Comparison of ENCODE assay signal across 23 cellular contexts in genomic region chr14:50510157-50510556, GRCh38. TPM values are rescaled to one million over a fixed set of nuclear protein-coding genes. Genes with fewer than 3 reads are reported as not detected.
DNase-seq lines count a peak whose midpoint lies in the region; TF ChIP-seq lines count a peak whose summit lies in the region.
"Had no signal": no experiment of that assay in that cellular context is flagged by ENCODE, and none has a peak within 500 bp of the region (broad histone marks: within the 10 kb centered on the region; RNA-seq: fewer than 3 reads in every experiment).

No MANE protein-coding gene starts in this region.

- CTCF ChIA-PET in mammary epithelial cell (lab: Charles Lee; ENCODE audit: low non-redundant PET), result no interaction called here

- 52 to 60% methylated on average over 7 of the region's 7 CpGs for WGBS in tibial nerve, 2 donors
- 96% methylated on average over 7 of the region's 7 CpGs for WGBS in mammary epithelial cell (ENCODE audit: low coverage, missing lambda C conversion rate)

- no peaks in the 10 kb centered on the region for H3K36me3 ChIP-seq in tibial nerve
- H3K36me3 ChIP-seq in mammary epithelial cell (ENCODE audit: insufficient read depth, low read length), result no peaks in the 10 kb centered on the region
- H3K36me3 ChIP-seq: MG63, SJCRH30 had no signal

- H4K20me1 ChIP-seq in mammary epithelial cell (ENCODE audit: insufficient read depth, low read length), result no peaks in the 10 kb centered on the region

- H3K27ac Mint-ChIP-seq in activated T-helper 1 cell treated with anti-CD3 and anti-CD28 coated beads, Interleukin-12 subunit alpha, Interleukin-12 subunit beta, Interleukin-2, Interleukin-4 antibody, amounts not matched to agents 30 ng/mL and 10 ng/mL and 1 ng/mL, durations not matched to agents 14 hours and 24 hours and 36 hours, result peak overlapping the region; percentile 25
- H3K27ac Mint-ChIP-seq in mesothelial cell of epicardium, result peak overlapping the region; percentile 19
- H3K27ac Mint-ChIP-seq: CD8-positive, alpha-beta T cell had no signal

- H3K4me1 Mint-ChIP-seq in activated T-helper 1 cell treated with anti-CD3 and anti-CD28 coated beads, Interleukin-12 subunit alpha, Interleukin-12 subunit beta, Interleukin-2, Interleukin-4 antibody, amounts not matched to agents 30 ng/mL and 10 ng/mL and 1 ng/mL, durations not matched to agents 14 hours and 24 hours and 36 hours (ENCODE audit: low read depth), result peaks cover 6% of the 10 kb centered on the region
- peaks cover 5% of the 10 kb centered on the region for H3K4me1 Mint-ChIP-seq in mesothelial cell of epicardium

- intact Hi-C loops in activated T-helper 1 cell treated with anti-CD3 and anti-CD28 coated beads, Interleukin-12 subunit alpha, Interleukin-12 subunit beta, Interleukin-2, Interleukin-4 antibody, amounts not matched to agents 30 ng/mL and 10 ng/mL and 1 ng/mL, durations not matched to agents 14 hours and 24 hours and 36 hours (cut with micrococcal nuclease), result no loop called here
- intact Hi-C loops in mammary epithelial cell (cut with micrococcal nuclease), result no loop called here

- in situ Hi-C loops in mammary epithelial cell (cut with MboI; ENCODE audit: low sequenced_read_pairs in 2 of 2), result no loop called here

- H3K9me3 Mint-ChIP-seq in activated T-helper 1 cell treated with anti-CD3 and anti-CD28 coated beads, Interleukin-12 subunit alpha, Interleukin-12 subunit beta, Interleukin-2, Interleukin-4 antibody, amounts not matched to agents 30 ng/mL and 10 ng/mL and 1 ng/mL, durations not matched to agents 14 hours and 24 hours and 36 hours, result no peaks in the 10 kb centered on the region
- no peaks in the 10 kb centered on the region for H3K9me3 Mint-ChIP-seq in mesothelial cell of epicardium

- H3K27ac ChIP-seq in caudate nucleus (ENCODE audit: low read depth, low read length), result peak overlapping the region; percentile 87
- H3K27ac ChIP-seq in tibial nerve, result peak overlapping the region in 3 of 4 donors; percentile 21 to 87 (median 81)
- no peak overlapping the region for H3K27ac ChIP-seq in mammary epithelial cell (ENCODE audit: insufficient read depth, low read depth, low read length)
- H3K27ac ChIP-seq: GM23248, PC-9, SJCRH30 had no signal

- dilution Hi-C loops in mammary epithelial cell (cut with HindIII; ENCODE audit: low sequenced_read_pairs), result loop anchor here (25.0 kb wide), 1 partner anchor 173 kb away; no protein-coding TSS in a partner anchor

- H3K27me3 Mint-ChIP-seq in activated T-helper 1 cell treated with anti-CD3 and anti-CD28 coated beads, Interleukin-12 subunit alpha, Interleukin-12 subunit beta, Interleukin-2, Interleukin-4 antibody, amounts not matched to agents 30 ng/mL and 10 ng/mL and 1 ng/mL, durations not matched to agents 14 hours and 24 hours and 36 hours (ENCODE audit: insufficient read depth), result no peaks in the 10 kb centered on the region
- H3K27me3 Mint-ChIP-seq in mesothelial cell of epicardium (ENCODE audit: low read depth), result no peaks in the 10 kb centered on the region

- BruUV-seq in mammary epithelial cell (replicated peaks; lab: Mats Ljungman, UMichigan), result no TSS peak

- H3K27me3 ChIP-seq in tibial nerve (no peaks in the 10 kb centered on the region), mammary epithelial cell (ENCODE audit: insufficient read depth, low read length) (no peaks in the 10 kb centered on the region)
- H3K27me3 ChIP-seq: MG63, SJCRH30 had no signal

- H3K4me2 ChIP-seq in mammary epithelial cell (ENCODE audit: insufficient read depth, low read depth, low read length), result no peak overlapping the region
- H3K4me2 ChIP-seq: PC-9 had no signal

- no peak for DNase-seq in activated T-helper 1 cell treated with anti-CD3 and anti-CD28 coated beads, Interleukin-12 subunit alpha, Interleukin-12 subunit beta, Interleukin-2, Interleukin-4 antibody, amounts not matched to agents 30 ng/mL and 10 ng/mL and 1 ng/mL, durations not matched to agents 14 hours and 24 hours and 36 hours (ENCODE audit: low spot score)
- DNase-seq in caudate nucleus (lab: John Stamatoyannopoulos, UW), result no peak
- no peak for DNase-seq in mesothelial cell of epicardium (ENCODE audit: low spot score in 2 of 2, unreplicated experiment in 2 of 2)
- DNase-seq in tibial nerve (ENCODE audit: low spot score in 2 of 2), result no peak
- no peak for DNase-seq in mammary epithelial cell
- DNase-seq in NCI-H187 (lab: John Stamatoyannopoulos, UW), result no peak
- DNase-seq in NOMO-1 (lab: John Stamatoyannopoulos, UW; ENCODE audit: unreplicated experiment in 2 of 2), result no peak
- DNase-seq: C1 segment of cervical spinal cord; CD8-positive, alpha-beta T cell; DMS79 treated with DMSO at 0.1 percent for 48 hours; GF-D8; GM23248; H7; KBM-7; MG63; NCI-H1105 treated with DMSO at 0.1 percent for 48 hours; NCI-H2029 treated with DMSO at 0.1 percent for 48 hours; NCI-H446 treated with DMSO at 0.1 percent for 48 hours; NCI-H526; NCI-H82; NK-92 treated with Interleukin-12 subunit alpha and Interleukin-12 subunit beta, amount 100 ng/mL, for 24 hours; PC-9; SJCRH30 had no signal

- no peaks in the 10 kb centered on the region for H3K9me3 ChIP-seq in tibial nerve
- H3K9me3 ChIP-seq in mammary epithelial cell (replicated peaks; ENCODE audit: insufficient read depth, low read length), result no peaks in the 10 kb centered on the region
- H3K9me3 ChIP-seq: MG63, SJCRH30 had no signal

- H3K36me3 Mint-ChIP-seq in activated T-helper 1 cell treated with anti-CD3 and anti-CD28 coated beads, Interleukin-12 subunit alpha, Interleukin-12 subunit beta, Interleukin-2, Interleukin-4 antibody, amounts not matched to agents 30 ng/mL and 10 ng/mL and 1 ng/mL, durations not matched to agents 14 hours and 24 hours and 36 hours (ENCODE audit: low read depth), result peaks cover 6% of the 10 kb centered on the region
- H3K36me3 Mint-ChIP-seq in mesothelial cell of epicardium, result no peaks in the 10 kb centered on the region

- H3K79me2 ChIP-seq in mammary epithelial cell (ENCODE audit: insufficient read depth, low read length), result peaks cover 88% of the 10 kb centered on the region

- H3K9ac ChIP-seq in mammary epithelial cell (ENCODE audit: insufficient read depth, low read length), result no peak overlapping the region
- H3K9ac ChIP-seq: GM23248 had no signal

- no peak overlapping the region for H2AFZ ChIP-seq in mammary epithelial cell (ENCODE audit: low read depth, low read length)
- H2AFZ ChIP-seq: GM23248, PC-9 had no signal

- TF ChIP-seq EP300 in tibial nerve (IDR thresholded peaks at IDR 0.05), result no peak

- peaks cover 0 to 27% (median 5%) of the 10 kb centered on the region in 4 donors for H3K4me1 ChIP-seq in tibial nerve
- no peaks in the 10 kb centered on the region for H3K4me1 ChIP-seq in mammary epithelial cell (ENCODE audit: insufficient read depth, low read length)
- H3K4me1 ChIP-seq: SJCRH30 had no signal

- no peak overlapping the region for H3K4me3 ChIP-seq in tibial nerve
- H3K4me3 ChIP-seq in mammary epithelial cell (replicated peaks in 1 of 3; ENCODE audit: insufficient read depth in 1 of 3, low read depth in 2 of 3, low read length in 3 of 3), result no peak overlapping the region
- H3K4me3 ChIP-seq: GM23248, MG63, PC-9, SJCRH30 had no signal

- no peak for TF ChIP-seq CTCF in mesothelial cell of epicardium (IDR thresholded peaks at IDR 0.05; ENCODE audit: unreplicated experiment)
- TF ChIP-seq CTCF in tibial nerve (IDR thresholded peaks at IDR 0.05), result no peak
- no peak for TF ChIP-seq CTCF in mammary epithelial cell (conservative IDR thresholded peaks at IDR 0.05 in 1 of 2, IDR thresholded peaks at IDR 0.05 in 1 of 2; ENCODE audit: extremely low read depth in 1 of 2, insufficient read depth in 1 of 2, low read depth in 1 of 2, low read length in 2 of 2)

- H3K4me3 Mint-ChIP-seq in activated T-helper 1 cell treated with anti-CD3 and anti-CD28 coated beads, Interleukin-12 subunit alpha, Interleukin-12 subunit beta, Interleukin-2, Interleukin-4 antibody, amounts not matched to agents 30 ng/mL and 10 ng/mL and 1 ng/mL, durations not matched to agents 14 hours and 24 hours and 36 hours, result no peak overlapping the region
- no peak overlapping the region for H3K4me3 Mint-ChIP-seq in mesothelial cell of epicardium
- H3K4me3 Mint-ChIP-seq: CD8-positive, alpha-beta T cell had no signal

- no peak for TF ChIP-seq POLR2A in tibial nerve (IDR thresholded peaks at IDR 0.05)

RNA-seq across cellular contexts. Expression of gene MAP4K5, which starts 22.2 kb away (rescaled TPM):
- total RNA-seq in activated T-helper 1 cell treated with anti-CD3 and anti-CD28 coated beads, Interleukin-12 subunit alpha, Interleukin-12 subunit beta, Interleukin-2, Interleukin-4 antibody, amounts not matched to agents 30 ng/mL and 10 ng/mL and 1 ng/mL, durations not matched to agents 14 hours and 24 hours and 36 hours, result 26.4 and 27.5 TPM in 2 replicates
- total RNA-seq in mesothelial cell of epicardium, result 80.9 to 95.4 TPM (median 94.5 TPM) in 3 replicates
- 100 to 1,000 TPM; 216 to 288 (median 279) TPM for total RNA-seq in tibial nerve
- 100 to 1,000 TPM in 1 of 2 donors, 10 to 100 TPM in 1; 67.6 to 123 TPM for total RNA-seq in mammary epithelial cell
- 13.0 TPM for polyA plus RNA-seq in mammary epithelial cell
- polyA minus RNA-seq in mammary epithelial cell, result 14.4 TPM

RNA-seq across cellular contexts. Expression of gene ATL1, which starts 49.8 kb away (rescaled TPM):
- total RNA-seq in activated T-helper 1 cell treated with anti-CD3 and anti-CD28 coated beads, Interleukin-12 subunit alpha, Interleukin-12 subunit beta, Interleukin-2, Interleukin-4 antibody, amounts not matched to agents 30 ng/mL and 10 ng/mL and 1 ng/mL, durations not matched to agents 14 hours and 24 hours and 36 hours, result 0.83 and 1.2 TPM in 2 replicates
- 1.5 to 2.9 TPM (median 1.8 TPM) in 3 replicates for total RNA-seq in mesothelial cell of epicardium
- total RNA-seq in tibial nerve, result 10 to 100 TPM; 13.5 to 34.7 (median 23.3) TPM
- total RNA-seq in mammary epithelial cell, result 10 to 100 TPM in 1 of 2 donors, 1 to 10 TPM in 1; 7.5 to 21.2 TPM
- polyA plus RNA-seq in mammary epithelial cell, result 9.7 TPM
- 4.5 TPM for polyA minus RNA-seq in mammary epithelial cell
